In the genomic region with DNA sequence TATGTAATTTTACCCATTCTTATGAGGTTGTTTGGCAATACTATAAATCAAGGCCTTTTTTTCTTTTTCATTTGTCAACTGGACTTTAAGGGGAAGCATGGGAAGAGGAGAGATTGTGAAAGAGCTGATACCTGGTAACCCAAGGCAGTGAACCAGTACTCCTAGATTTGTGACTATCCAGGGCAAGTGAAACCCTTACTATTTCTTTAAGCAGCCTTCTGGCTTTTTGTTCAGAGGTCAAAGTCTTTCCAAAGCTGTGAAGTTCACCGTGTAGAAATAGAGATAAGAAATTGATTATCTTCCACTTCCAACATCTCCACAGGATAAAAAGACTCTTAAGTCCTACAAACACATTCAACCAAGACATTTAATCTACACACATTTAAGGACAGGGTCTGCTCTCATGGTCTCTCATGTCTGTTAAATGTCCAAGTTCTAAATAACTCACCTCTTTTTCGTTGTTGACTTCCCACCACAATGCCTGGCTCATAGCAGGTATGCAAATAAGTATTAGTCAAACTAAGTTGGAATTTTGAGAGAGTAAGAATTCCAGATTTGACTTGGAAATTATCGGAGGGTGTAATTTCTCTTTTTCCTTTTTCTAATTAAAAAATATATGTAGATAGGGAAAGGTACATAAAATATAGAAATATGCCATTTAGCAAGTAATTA, we compare ENCODE assay signal across 21 cellular contexts.
DNase-seq lines count a peak whose midpoint lies in the region; ATAC-seq, FAIRE-seq and TF ChIP-seq lines count a peak whose summit lies in the region.
"Had no signal": no experiment of that assay in that cellular context is flagged by ENCODE, and none has a peak within 500 bp of the region (broad histone marks: within the 10 kb centered on the region; RNA-seq: fewer than 3 reads in every experiment).

No MANE protein-coding gene starts in this region.

- peaks cover 0 to 23% (median 4%) of the 10 kb centered on the region in 4 donors for H3K4me1 ChIP-seq in liver (ENCODE audit: control insufficient read depth in 4 of 4, insufficient read depth in 4 of 4, low read length in 3 of 4)
- H3K4me1 ChIP-seq in HepG2 (ENCODE audit: insufficient read depth, low read length) = peaks cover 8% of the 10 kb centered on the region; the same call in 1 of the 2 replicates
- peaks cover 22% of the 10 kb centered on the region for H3K4me1 ChIP-seq in hepatocyte (ENCODE audit: insufficient read depth)
- no peaks in the 10 kb centered on the region for H3K4me1 ChIP-seq in heart left ventricle
- H3K4me1 ChIP-seq: Peyer's patch, SJSA1 had no signal

- TF ChIP-seq EP300 in HepG2 (IDR thresholded peaks at IDR 0.05; ENCODE audit: low read depth in 2 of 2, low read length in 2 of 2) (no peak), HepG2 (CRISPR knock-in tag; IDR thresholded peaks at IDR 0.05; ENCODE audit: borderline replicate concordance) (no peak)

- DNase-seq in HepG2 (ENCODE audit: low spot score) (no peak), hepatocyte (ENCODE audit: low spot score) (peak; percentile 20), omental fat pad (ENCODE audit: low spot score) (no peak), heart left ventricle (no peak), cortex of kidney (lab: John Stamatoyannopoulos, UW) (no peak), ACHN (no peak)
- DNase-seq: Calu3; CD8-positive, alpha-beta memory T cell; DMS153; MG63; NCI-H1417 treated with DMSO at 0.1 percent for 48 hours; NCI-H187 treated with DMSO at 0.1 percent for 48 hours; NCI-H2107; NCI-H510A treated with DMSO at 0.1 percent for 48 hours; NCI-H82; Peyer's patch had no signal

- in situ Hi-C loops in HepG2 (cut with HindIII; ENCODE audit: extremely low pct_ligation_motif_present, low pct_unique_long_range_greater_than_20kb) = no loop called here
- in situ Hi-C loops in ACHN (cut with HindIII; ENCODE audit: low pct_ligation_motif_present, low pct_unique_long_range_greater_than_20kb, low sequenced_read_pairs) = no loop called here

- H3K4me2 ChIP-seq in HepG2 (ENCODE audit: low read depth, low read length) = no peak overlapping the region
- H3K4me2 ChIP-seq in hepatocyte = peak overlapping the region; percentile 51

- no peak for TF ChIP-seq RAD21 in liver (IDR thresholded peaks at IDR 0.05)
- no peak for TF ChIP-seq RAD21 in HepG2 (CRISPR knock-in tag; IDR thresholded peaks at IDR 0.05)

- no peaks in the 10 kb centered on the region for H3K9me2 ChIP-seq in hepatocyte (replicated peaks; ENCODE audit: insufficient read depth)

- H4K20me1 ChIP-seq in HepG2 (ENCODE audit: insufficient read depth, low read length) (no peaks in the 10 kb centered on the region), hepatocyte (ENCODE audit: insufficient read depth, poor library complexity, severe bottlenecking) (no peaks in the 10 kb centered on the region)

- CTCF ChIA-PET in HepG2 (lab: Yijun Ruan, JAX; ENCODE audit: low intra/inter-chr PET ratio, low total read pairs) = no interaction called here

- H3K79me2 ChIP-seq in HepG2 (ENCODE audit: insufficient read depth, low read length) = no peaks in the 10 kb centered on the region
- no peaks in the 10 kb centered on the region for H3K79me2 ChIP-seq in hepatocyte

- intact Hi-C loops in HepG2 (cut with micrococcal nuclease; ENCODE audit: unreplicated experiment) = no loop called here
- intact Hi-C loops in heart left ventricle (cut with DNase I) = no loop called here

- TF ChIP-seq CTCF in liver (IDR thresholded peaks at IDR 0.05; ENCODE audit: low read depth, low read length, missing input control) = no peak
- TF ChIP-seq CTCF in HepG2 (CRISPR knock-in tag; IDR thresholded peaks at IDR 0.05) = no peak
- no peak for TF ChIP-seq CTCF in hepatocyte (IDR thresholded peaks at IDR 0.05; ENCODE audit: poor library complexity)
- no peak for TF ChIP-seq CTCF in omental fat pad (IDR thresholded peaks at IDR 0.05)
- TF ChIP-seq CTCF in heart left ventricle (IDR thresholded peaks at IDR 0.05) = no peak

- no peak for TF ChIP-seq POLR2A in HepG2 (IDR thresholded peaks at IDR 0.05; ENCODE audit: insufficient read depth in 1 of 2, low read depth in 2 of 2, low read length in 2 of 2)
- no peak for TF ChIP-seq POLR2A in heart left ventricle (IDR thresholded peaks at IDR 0.05)

- 47% methylated on average over 3 of the region's 3 CpGs for WGBS in liver
- 33% methylated on average over 3 of the region's 3 CpGs for WGBS in HepG2 (ENCODE audit: low lambda C conversion rate)
- 47% methylated on average over 3 of the region's 3 CpGs for WGBS in hepatocyte (ENCODE audit: low lambda C conversion rate, missing lambda C conversion rate)
- whole genome bisulfite sequencing in heart left ventricle, 4 donors = 43 to 52% (median 45%) methylated on average over 3 of the region's 3 CpGs

- no peak for FAIRE-seq in HepG2 (lab: Jason Lieb, UNC)
- FAIRE-seq: GM12892, K562 had no signal

- H3K9ac ChIP-seq in liver (ENCODE audit: low read depth in 1 of 2, low read length in 2 of 2) (no peak overlapping the region), HepG2 (ENCODE audit: insufficient read depth, low read depth, low read length) (no peak overlapping the region)

- H3K27me3 ChIP-seq in liver (ENCODE audit: control insufficient read depth in 4 of 4, insufficient read depth in 4 of 4, low read length in 3 of 4) (no peaks in the 10 kb centered on the region), HepG2 (ENCODE audit: control insufficient read depth in 1 of 2, insufficient read depth in 2 of 2, low read length in 2 of 2) (peaks cover 0 to 5% of the 10 kb centered on the region in 2 experiments; a peak in 2 of 5 replicates), hepatocyte (no peaks in the 10 kb centered on the region), heart left ventricle (no peaks in the 10 kb centered on the region)
- H3K27me3 ChIP-seq: MG63, Peyer's patch, SJSA1 had no signal

- POLR2A ChIA-PET in HepG2 (lab: Yijun Ruan, JAX) = no interaction called here

- BruUV-seq in HepG2 (replicated peaks; lab: Mats Ljungman, UMichigan) = no TSS peak

- H3K36me3 ChIP-seq in liver (ENCODE audit: control insufficient read depth in 4 of 4, insufficient read depth in 3 of 4, low read depth in 1 of 4, low read length in 3 of 4) (no peaks in the 10 kb centered on the region), HepG2 (replicated peaks in 1 of 2; ENCODE audit: control insufficient read depth in 1 of 2, insufficient read depth in 2 of 2, low read length in 2 of 2) (no peaks in the 10 kb centered on the region), hepatocyte (replicated peaks; ENCODE audit: insufficient read depth, low read depth) (no peaks in the 10 kb centered on the region), heart left ventricle (no peaks in the 10 kb centered on the region)
- H3K36me3 ChIP-seq: MG63, Peyer's patch, SJSA1 had no signal

- no peak overlapping the region for H3K4me3 ChIP-seq in liver (ENCODE audit: low read depth in 1 of 3, low read length in 3 of 3)
- H3K4me3 ChIP-seq in HepG2 (replicated peaks in 1 of 3; ENCODE audit: insufficient read depth in 1 of 3, low read depth in 2 of 3, low read length in 3 of 3) = no peak overlapping the region
- H3K4me3 ChIP-seq in hepatocyte = no peak overlapping the region
- H3K4me3 ChIP-seq in heart left ventricle = no peak overlapping the region
- H3K4me3 ChIP-seq: K562, MG63, Peyer's patch, SJSA1 had no signal

- H3K27ac ChIP-seq in liver (ENCODE audit: low read depth in 1 of 2, low read length in 2 of 2) (no peak overlapping the region), HepG2 (ENCODE audit: extremely low read length, insufficient read depth, low read length) (no peak overlapping the region), hepatocyte (no peak overlapping the region), heart left ventricle (no peak overlapping the region)
- H3K27ac ChIP-seq: C4-2B, Peyer's patch, SJSA1 had no signal

- ATAC-seq in HepG2 (no peak), omental fat pad (ENCODE audit: low FRiP score) (peak; percentile 52), heart left ventricle (no peak)
- ATAC-seq: K562 had no signal

- H3K9me3 ChIP-seq in liver (ENCODE audit: control insufficient read depth in 4 of 4, low read length in 3 of 4) = no peaks in the 10 kb centered on the region
- H3K9me3 ChIP-seq in HepG2 (ENCODE audit: low read length) = no peaks in the 10 kb centered on the region
- H3K9me3 ChIP-seq in hepatocyte (ENCODE audit: low read depth) = no peaks in the 10 kb centered on the region
- peaks cover 0 to 4% (median 0%) of the 10 kb centered on the region in 12 donors for H3K9me3 ChIP-seq in heart left ventricle
- H3K9me3 ChIP-seq: MG63, Peyer's patch, SJSA1 had no signal

- H2AFZ ChIP-seq in HepG2 (ENCODE audit: low read length) (no peak overlapping the region), hepatocyte (no peak overlapping the region)

TF ChIP-seq in liver, 16 proteins besides CTCF, POLR2A, EP300 and RAD21 (continues in another document):
- TF ChIP-seq HNF4A (conservative IDR thresholded peaks at IDR 0.05) (peak; percentile 44 to 68), HNF4G (IDR thresholded peaks at IDR 0.05) (peak; percentile 14), RXRA (IDR thresholded peaks at IDR 0.05) (peak in 1 of 2 donors; percentile 16), FOXA2 (IDR thresholded peaks at IDR 0.05) (no peak), JUND (IDR thresholded peaks at IDR 0.05) (no peak), YY1 (IDR thresholded peaks at IDR 0.05) (no peak)
- TF ChIP-seq, protein P1, sequence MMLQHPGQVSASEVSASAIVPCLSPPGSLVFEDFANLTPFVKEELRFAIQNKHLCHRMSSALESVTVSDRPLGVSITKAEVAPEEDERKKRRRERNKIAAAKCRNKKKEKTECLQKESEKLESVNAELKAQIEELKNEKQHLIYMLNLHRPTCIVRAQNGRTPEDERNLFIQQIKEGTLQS (IDR thresholded peaks at IDR 0.05) = no peak

TF ChIP-seq in HepG2, 621 proteins besides CTCF, POLR2A, EP300 and RAD21 (continues in another document):
- no peak for TF ChIP-seq GATA4 (IDR thresholded peaks at IDR 0.05; ENCODE audit: borderline replicate concordance, low read depth)
- no peak for TF ChIP-seq NKX3-1 (CRISPR knock-in tag; IDR thresholded peaks at IDR 0.05)
- TF ChIP-seq, protein P2, sequence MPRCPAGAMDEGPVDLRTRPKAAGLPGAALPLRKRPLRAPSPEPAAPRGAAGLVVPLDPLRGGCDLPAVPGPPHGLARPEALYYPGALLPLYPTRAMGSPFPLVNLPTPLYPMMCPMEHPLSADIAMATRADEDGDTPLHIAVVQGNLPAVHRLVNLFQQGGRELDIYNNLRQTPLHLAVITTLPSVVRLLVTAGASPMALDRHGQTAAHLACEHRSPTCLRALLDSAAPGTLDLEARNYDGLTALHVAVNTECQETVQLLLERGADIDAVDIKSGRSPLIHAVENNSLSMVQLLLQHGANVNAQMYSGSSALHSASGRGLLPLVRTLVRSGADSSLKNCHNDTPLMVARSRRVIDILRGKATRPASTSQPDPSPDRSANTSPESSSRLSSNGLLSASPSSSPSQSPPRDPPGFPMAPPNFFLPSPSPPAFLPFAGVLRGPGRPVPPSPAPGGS (CRISPR knock-in tag; IDR thresholded peaks at IDR 0.05) = no peak
- TF ChIP-seq SRSF4 (IDR thresholded peaks at IDR 0.05; ENCODE audit: low read depth, low read length, poor library complexity, severe bottlenecking) = no peak
